ENCODE assay signal across 15 cellular contexts in genomic region chr10:33665512-33665911, GRCh38.
A peak's percentile ranks its signal among the peaks of the same experiment; 100 is the strongest.
DNase-seq lines count a peak whose midpoint lies in the region; ATAC-seq and TF ChIP-seq lines count a peak whose summit lies in the region.
"Had no signal": no experiment of that assay in that cellular context is flagged by ENCODE, and none has a peak within 500 bp of the region (broad histone marks: within the 10 kb centered on the region; RNA-seq: fewer than 3 reads in every experiment).

No MANE protein-coding gene starts in this region.

- no peak for ATAC-seq in HG03469 (IDR thresholded peaks at IDR 0.05; ENCODE audit: unreplicated experiment)
- ATAC-seq: GM23338 had no signal

- H3K36me3 ChIP-seq in H7 (replicated peaks; ENCODE audit: control insufficient read depth, insufficient read depth, low read length) (no peaks in the 10 kb centered on the region), HAP-1 (replicated peaks) (no peaks in the 10 kb centered on the region)

- H3K4me3 ChIP-seq in cardiac fibroblast (replicated peaks in 1 of 2; ENCODE audit: low read depth in 2 of 2, low read length in 2 of 2) (no peak overlapping the region), fibroblast of pulmonary artery (replicated peaks; ENCODE audit: low read depth, low read length) (no peak overlapping the region), H7 (ENCODE audit: insufficient read depth, low read depth, low read length) (no peak overlapping the region), HAP-1 (no peak overlapping the region)
- H3K4me3 ChIP-seq: GM23338, PC-9 had no signal

- H3K9me3 ChIP-seq in HAP-1: no peaks in the 10 kb centered on the region; the same call in 1 of the 2 replicates

- no peak for TF ChIP-seq CTCF in cardiac fibroblast (IDR thresholded peaks at IDR 0.05; ENCODE audit: low read depth, low read length)
- no peak for TF ChIP-seq CTCF in fibroblast of pulmonary artery (IDR thresholded peaks at IDR 0.05; ENCODE audit: low read length, missing control alignments)

- DNase-seq in HCEC 1CT (peak; percentile 36), cardiac fibroblast (ENCODE audit: low read depth in 2 of 2) (peak; percentile 58 to 83), fibroblast of pulmonary artery (ENCODE audit: low read depth) (peak; percentile 77), kidney tubule cell (ENCODE audit: low spot score) (peak; percentile 37), H7 (no peak), COLO829 (ENCODE audit: low spot score) (no peak), HAP-1 (ENCODE audit: low spot score in 2 of 2) (no peak)
- DNase-seq: COR-L47, GF-D8, NCI-H1048, NCI-H1436 treated with DMSO at 0.1 percent for 48 hours, NCI-H2081 treated with DMSO at 0.1 percent for 48 hours, PC-9 had no signal

- H3K27me3 ChIP-seq in H7 (ENCODE audit: control insufficient read depth, insufficient read depth, low read length) (no peaks in the 10 kb centered on the region), HAP-1 (ENCODE audit: low read depth) (no peaks in the 10 kb centered on the region)

- in situ Hi-C loops in HAP-1 (cut with MboI; ENCODE audit: low sequenced_read_pairs): no loop called here

- no peaks in the 10 kb centered on the region for H3K4me1 ChIP-seq in HAP-1

Comparison
In these comparisons a context has a peak if more than half of its experiments do, and no peak if none do; other contexts are left out.
1. DNase-seq: peak in HCEC 1CT (single experiment), cardiac fibroblast (2 of 2), fibroblast of pulmonary artery (single experiment) and kidney tubule cell (single experiment); none in H7 (single experiment), COLO829 (single experiment) and HAP-1 (0 of 2).